Comparison of ENCODE assay signal across 22 cellular contexts in the genomic region with DNA sequence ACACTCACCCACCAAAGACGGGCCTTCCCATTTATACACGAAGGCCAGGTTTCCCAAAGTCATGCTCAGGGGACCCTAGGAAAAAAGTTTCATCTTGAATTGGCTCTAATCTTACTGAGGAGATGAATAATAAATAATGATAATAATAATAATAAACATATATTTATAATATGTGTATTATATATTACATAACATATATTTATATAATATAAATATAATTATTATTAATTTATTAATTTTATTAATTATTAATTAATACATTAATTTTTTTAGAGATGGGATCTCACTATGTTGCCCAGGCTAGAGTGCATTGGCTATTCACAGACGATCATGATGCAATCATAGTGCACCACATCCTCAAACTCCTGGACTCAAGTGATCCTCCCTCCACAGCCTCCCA.
DNase-seq lines count a peak whose midpoint lies in the region; ATAC-seq, FAIRE-seq and TF ChIP-seq lines count a peak whose summit lies in the region.
"Had no signal": no experiment of that assay in that cellular context is flagged by ENCODE, and none has a peak within 500 bp of the region (broad histone marks: within the 10 kb centered on the region; RNA-seq: fewer than 3 reads in every experiment).

No MANE protein-coding gene starts in this region.

- no peak overlapping the region for H3K23ac ChIP-seq in IMR-90 (ENCODE audit: low read depth, low read length)
- H3K23ac ChIP-seq in neuronal stem cell (ENCODE audit: low read depth, low read length, poor library complexity), result no peak overlapping the region

- CTCF ChIA-PET in IMR-90 (lab: Yijun Ruan, JAX), result no interaction called here
- CTCF ChIA-PET in K562 (lab: Yijun Ruan, JAX; ENCODE audit: low intra/inter-chr PET ratio), result no interaction called here

- no peak overlapping the region for H3K9ac ChIP-seq in IMR-90 (ENCODE audit: low read depth, low read length)
- H3K9ac ChIP-seq in K562 (ENCODE audit: insufficient read depth in 1 of 2, low read depth in 2 of 2, low read length in 2 of 2), result no peak overlapping the region
- no peak overlapping the region for H3K9ac ChIP-seq in neuronal stem cell (ENCODE audit: low read depth, low read length, poor library complexity)
- H3K9ac ChIP-seq: BLaER1 treated with 17β-estradiol and CSF1 and Interleukin-3, amounts not matched to agents 10 nM and 100 nM had no signal

- H2BK15ac ChIP-seq in IMR-90 (ENCODE audit: low read depth, low read length) (no peak overlapping the region), neuronal stem cell (ENCODE audit: low read length) (no peak overlapping the region)

- FAIRE-seq in K562 (lab: Jason Lieb, UNC), result no peak
- FAIRE-seq: D721Med, GM12891, GM18507, H54 had no signal

- H2AK9ac ChIP-seq in IMR-90 (replicated peaks; ENCODE audit: low read depth, low read length, poor library complexity), result no peak overlapping the region

- no peak for TF ChIP-seq RAD21 in IMR-90 (IDR thresholded peaks at IDR 0.05; ENCODE audit: low read length)
- TF ChIP-seq RAD21 in K562 (CRISPR knock-in tag; conservative IDR thresholded peaks at IDR 0.05 in 1 of 2, IDR thresholded peaks at IDR 0.05 in 1 of 2), result no peak

- BruUV-seq in IMR-90 (replicated peaks; lab: Mats Ljungman, UMichigan) (no TSS peak), K562 (replicated peaks; lab: Mats Ljungman, UMichigan) (no TSS peak)

- H2AK5ac ChIP-seq in IMR-90 (ENCODE audit: low read depth, low read length) (no peak overlapping the region), neuronal stem cell (ENCODE audit: low read depth, low read length) (peak overlapping the region; percentile 24)

- TF ChIP-seq POLR2A in IMR-90 (IDR thresholded peaks at IDR 0.05; ENCODE audit: low read depth, low read length), result no peak
- no peak for TF ChIP-seq POLR2A in K562 (conservative IDR thresholded peaks at IDR 0.05)

- H3K9me1 ChIP-seq in IMR-90 (ENCODE audit: insufficient read depth, low read length) (no peaks in the 10 kb centered on the region), K562 (ENCODE audit: control insufficient read depth, insufficient read depth, low read length) (no peaks in the 10 kb centered on the region)

- H3K79me1 ChIP-seq in IMR-90 (ENCODE audit: low read depth in 1 of 2, low read length in 2 of 2) (no peaks in the 10 kb centered on the region), neuronal stem cell (ENCODE audit: low read depth, low read length) (no peaks in the 10 kb centered on the region)

- no peak for TF ChIP-seq CTCF in IMR-90 (conservative IDR thresholded peaks at IDR 0.05; ENCODE audit: low read depth, low read length)
- TF ChIP-seq CTCF in K562 (IDR thresholded peaks at IDR 0.05 in 2 of 3, conservative IDR thresholded peaks at IDR 0.05 in 1 of 3; ENCODE audit: insufficient read depth in 2 of 3, low read depth in 1 of 3, low read length in 3 of 3), result no peak

- in situ Hi-C loops in IMR-90 (cut with MboI; ENCODE audit: low sequenced_read_pairs), result no loop called here
- in situ Hi-C loops in K562 (cut with MboI), result no loop called here

- H3K27ac ChIP-seq in IMR-90 (ENCODE audit: insufficient read depth, low read length) (no peak overlapping the region), K562 (ENCODE audit: extremely low read depth, low read depth, low read length) (no peak overlapping the region), neuronal stem cell (replicated peaks; ENCODE audit: low read length) (no peak overlapping the region)
- H3K27ac ChIP-seq: BLaER1 treated with 17β-estradiol and CSF1 and Interleukin-3, amounts not matched to agents 10 nM and 100 nM had no signal

- no peak overlapping the region for H2BK12ac ChIP-seq in neuronal stem cell (ENCODE audit: low read length)

- H3K79me2 ChIP-seq in K562 (ENCODE audit: control insufficient read depth, insufficient read depth, low read length), result no peaks in the 10 kb centered on the region

- no peak overlapping the region for H3K4me3 ChIP-seq in IMR-90 (ENCODE audit: insufficient read depth, low read depth, low read length)
- no peak overlapping the region for H3K4me3 ChIP-seq in K562
- H3K4me3 ChIP-seq in neuronal stem cell (ENCODE audit: low read length in 2 of 2), result no peak overlapping the region
- H3K4me3 ChIP-seq: BLaER1 treated with 17β-estradiol and CSF1 and Interleukin-3, amounts not matched to agents 10 nM and 100 nM; HAP-1 had no signal

- H4K5ac ChIP-seq in IMR-90 (ENCODE audit: low read depth, low read length), result no peak overlapping the region

- H3K4me2 ChIP-seq in IMR-90 (ENCODE audit: low read depth, low read length) (no peak overlapping the region), K562 (ENCODE audit: insufficient read depth, low read length) (no peak overlapping the region), neuronal stem cell (ENCODE audit: insufficient read depth, low read length, poor library complexity, severe bottlenecking) (no peak overlapping the region)

- no peak overlapping the region for H2BK20ac ChIP-seq in IMR-90 (ENCODE audit: low read depth, low read length)

- H3K4ac ChIP-seq in IMR-90 (ENCODE audit: low read depth, low read length) (no peak overlapping the region), neuronal stem cell (ENCODE audit: low read length) (no peak overlapping the region)

- POLR2A ChIA-PET in IMR-90 (lab: Charles Lee; ENCODE audit: unreplicated experiment) (no interaction called here), K562 (lab: Yijun Ruan, JAX) (no interaction called here)

- no peaks in the 10 kb centered on the region for H3K4me1 ChIP-seq in IMR-90 (ENCODE audit: control insufficient read depth, insufficient read depth, low read length)
- H3K4me1 ChIP-seq in K562 (replicated peaks in 1 of 2; ENCODE audit: control insufficient read depth in 2 of 2, insufficient read depth in 2 of 2, low read length in 2 of 2), result no peaks in the 10 kb centered on the region; a peak in 1 of 5 replicates
- H3K4me1 ChIP-seq in neuronal stem cell (ENCODE audit: control insufficient read depth in 2 of 2, insufficient read depth in 1 of 2, low read depth in 1 of 2, low read length in 2 of 2), result peaks cover 0 to 5% of the 10 kb centered on the region in 2 donors
- H3K4me1 ChIP-seq: BE2C, HAP-1 had no signal

- H2AFZ ChIP-seq in IMR-90 (replicated peaks; ENCODE audit: low read length, poor library complexity) (no peak overlapping the region), K562 (ENCODE audit: low read depth, low read length) (no peak overlapping the region), neuronal stem cell (ENCODE audit: low read length) (no peak overlapping the region)

- intact Hi-C loops in IMR-90 (cut with micrococcal nuclease), result no loop called here
- intact Hi-C loops in K562 (cut with micrococcal nuclease), result no loop called here

- dilution Hi-C loops in IMR-90 (cut with HindIII; ENCODE audit: low sequenced_read_pairs, unreplicated experiment), result no loop called here

- no peaks in the 10 kb centered on the region for H4K20me1 ChIP-seq in IMR-90 (ENCODE audit: insufficient read depth, low read length)
- no peaks in the 10 kb centered on the region for H4K20me1 ChIP-seq in K562 (replicated peaks; ENCODE audit: control insufficient read depth, insufficient read depth, low read length)
- H4K20me1 ChIP-seq: BLaER1 treated with 17β-estradiol and CSF1 and Interleukin-3, amounts not matched to agents 10 nM and 100 nM had no signal

- no CpG with 5 or more reads among the region's 3 CpGs for WGBS in IMR-90 (ENCODE audit: extremely low coverage in 2 of 2, insufficient read length in 1 of 2), 2 experiments
- 9% methylated on average over 3 of the region's 3 CpGs for WGBS in K562 (ENCODE audit: insufficient coverage, low coverage, missing lambda C conversion rate)
- WGBS in neuronal stem cell (ENCODE audit: extremely low coverage in 2 of 2, insufficient read length in 2 of 2, insufficient replicate concordance in 1 of 2), 2 donors, result no CpG with 5 or more reads among the region's 3 CpGs

- H3K9me3 ChIP-seq in IMR-90 (ENCODE audit: control insufficient read depth, insufficient read depth, low read length) (peaks cover 9% of the 10 kb centered on the region), K562 (replicated peaks; ENCODE audit: control insufficient read depth, insufficient read depth, low read depth, low read length) (no peaks in the 10 kb centered on the region), neuronal stem cell (replicated peaks in 1 of 2; ENCODE audit: control insufficient read depth in 2 of 2, insufficient read depth in 1 of 2, low read depth in 1 of 2, low read length in 2 of 2) (peaks cover 0 to 1% of the 10 kb centered on the region in 2 donors)
- H3K9me3 ChIP-seq: BE2C, HAP-1 had no signal

- ATAC-seq in IMR-90 (ENCODE audit: low read depth) (no peak), K562 (no peak)

- H3K27me3 ChIP-seq in IMR-90 (ENCODE audit: control insufficient read depth, insufficient read depth, low read length) (no peaks in the 10 kb centered on the region), K562 (ENCODE audit: control insufficient read depth in 2 of 2, insufficient read depth in 2 of 2, low read length in 2 of 2) (peaks cover 6 to 32% of the 10 kb centered on the region in 2 experiments), neuronal stem cell (ENCODE audit: control insufficient read depth in 3 of 3, insufficient read depth in 3 of 3, low read depth in 1 of 3, low read length in 3 of 3) (no peaks in the 10 kb centered on the region)
- H3K27me3 ChIP-seq: BLaER1 treated with 17β-estradiol and CSF1 and Interleukin-3, amounts not matched to agents 10 nM and 100 nM had no signal

- no peak overlapping the region for H3K18ac ChIP-seq in IMR-90 (ENCODE audit: low read depth, low read length)
- no peak overlapping the region for H3K18ac ChIP-seq in neuronal stem cell (ENCODE audit: low read length)

- H2BK120ac ChIP-seq in IMR-90 (ENCODE audit: low read depth, low read length) (no peak overlapping the region), neuronal stem cell (ENCODE audit: low read depth, low read length) (no peak overlapping the region)

- H3K14ac ChIP-seq in IMR-90 (replicated peaks; ENCODE audit: low read depth, low read length), result no peak overlapping the region
- H3K14ac ChIP-seq in neuronal stem cell (ENCODE audit: low read length), result no peak overlapping the region

- H3K36me3 ChIP-seq in IMR-90 (ENCODE audit: control insufficient read depth, insufficient read depth, low read length) (no peaks in the 10 kb centered on the region), K562 (ENCODE audit: control insufficient read depth, insufficient read depth, low read length) (no peaks in the 10 kb centered on the region), neuronal stem cell (replicated peaks in 1 of 2; ENCODE audit: control insufficient read depth in 2 of 2, insufficient read depth in 2 of 2, low read length in 2 of 2) (no peaks in the 10 kb centered on the region)
- H3K36me3 ChIP-seq: BE2C; BLaER1 treated with 17β-estradiol and CSF1 and Interleukin-3, amounts not matched to agents 10 nM and 100 nM; HAP-1 had no signal

- no peak for DNase-seq in IMR-90
- DNase-seq in K562 (ENCODE audit: extremely low read depth in 1 of 4, low spot score in 3 of 4), result no peak
- DNase-seq in neuronal stem cell (ENCODE audit: low spot score), result no peak
- DNase-seq in NCI-H2107 treated with DMSO at 0.1 percent for 48 hours (lab: John Stamatoyannopoulos, UW; ENCODE audit: unreplicated experiment), result no peak
- no peak for DNase-seq in NAMALWA (ENCODE audit: low spot score)
- DNase-seq in NCI-H2227 (lab: John Stamatoyannopoulos, UW; ENCODE audit: unreplicated experiment), result no peak
- DNase-seq: AML-193; BE2C; CD4-positive, alpha-beta T cell; CD8-positive, alpha-beta memory T cell; DMS 273 treated with DMSO at 0.1 percent for 48 hours; DMS79; EL; GF-D8; GOT3; HFFc6 had no signal

- no peak overlapping the region for H4K91ac ChIP-seq in IMR-90 (ENCODE audit: insufficient read depth, low read depth, low read length)
- no peak overlapping the region for H4K91ac ChIP-seq in neuronal stem cell (ENCODE audit: low read depth, low read length, poor library complexity)

- no peak overlapping the region for H3K56ac ChIP-seq in IMR-90 (ENCODE audit: extremely low read depth, insufficient read depth, low read length)

- H2BK5ac ChIP-seq in IMR-90 (ENCODE audit: low read depth, low read length, poor library complexity, severe bottlenecking), result no peak overlapping the region
- no peak overlapping the region for H2BK5ac ChIP-seq in neuronal stem cell (ENCODE audit: low read length)

- TF ChIP-seq EP300 in K562 (IDR thresholded peaks at IDR 0.05; ENCODE audit: low read length), result no peak

- H4K8ac ChIP-seq in IMR-90 (ENCODE audit: low read depth in 2 of 2, low read length in 2 of 2) (no peak overlapping the region), neuronal stem cell (ENCODE audit: low read depth, low read length) (no peak overlapping the region)
